In the genomic region with DNA sequence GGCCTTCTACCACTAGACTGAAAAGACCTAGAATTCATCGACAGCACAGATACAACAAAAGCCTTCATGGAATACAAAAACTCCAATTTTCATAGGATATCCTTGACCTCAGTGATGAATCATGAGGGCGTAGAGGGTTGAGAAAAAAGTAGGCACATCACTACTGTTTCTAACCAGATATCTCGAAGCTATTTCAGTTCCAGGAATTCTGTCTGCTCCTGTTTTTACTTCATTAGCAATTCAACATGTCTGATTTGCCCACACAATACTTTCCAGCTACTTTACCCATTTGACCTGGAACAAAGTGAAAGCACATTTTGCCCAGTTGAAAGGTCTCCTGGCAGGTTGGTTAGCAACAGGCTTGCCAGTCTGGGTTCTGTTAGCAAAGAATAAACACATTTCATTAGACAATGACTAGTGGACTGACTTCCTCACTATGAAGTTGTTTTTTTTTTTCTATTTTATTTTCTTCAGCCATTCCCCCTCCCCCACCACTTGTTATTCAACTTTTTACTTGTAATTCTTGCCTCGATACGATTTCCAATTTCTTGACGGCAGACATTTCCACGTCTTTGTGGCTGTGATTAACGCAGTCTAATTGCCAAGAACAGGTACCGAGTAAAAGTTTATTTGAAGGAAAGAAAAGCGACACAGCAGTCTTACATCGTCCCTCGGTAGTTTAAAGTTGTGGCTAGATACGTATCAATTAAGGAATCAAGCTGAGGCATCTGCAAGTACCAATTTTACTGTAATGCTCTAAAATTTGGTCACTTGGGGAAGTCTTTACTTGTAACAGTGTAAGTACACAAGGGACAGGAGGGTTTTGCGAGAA, we compare ENCODE assay signal across 8 cellular contexts. TPM values are rescaled to one million over a fixed set of nuclear protein-coding genes. Genes with fewer than 3 reads are reported as not detected.
DNase-seq lines count a peak whose midpoint lies in the region; ATAC-seq and TF ChIP-seq lines count a peak whose summit lies in the region.

No MANE protein-coding gene starts in this region.

- peaks cover 41% of the 10 kb centered on the region for H3K4me1 ChIP-seq in DOHH2 (ENCODE audit: control insufficient read depth, low read length)
- peaks cover 28% of the 10 kb centered on the region for H3K4me1 ChIP-seq in Loucy (ENCODE audit: insufficient read depth, low read length, poor library complexity, severe bottlenecking)
- H3K4me1 ChIP-seq in ascending aorta: peaks cover 0 to 14% of the 10 kb centered on the region in 2 donors
- H3K4me1 ChIP-seq in stomach smooth muscle (ENCODE audit: control insufficient read depth, insufficient read depth, low read length): peaks cover 3% of the 10 kb centered on the region

- H3K4me2 ChIP-seq in DOHH2 (ENCODE audit: low read length) (peak overlapping the region; percentile 87), Loucy (ENCODE audit: low read depth, low read length, poor library complexity, severe bottlenecking) (peak overlapping the region; percentile 83)

- H3K9ac ChIP-seq in Loucy (ENCODE audit: low read depth, low read length, poor library complexity, severe bottlenecking) (peak overlapping the region; percentile 76), stomach smooth muscle (ENCODE audit: low read length in 2 of 2) (peak overlapping the region; percentile 83 to 90)

- H3K9me3 ChIP-seq in DOHH2 (ENCODE audit: control insufficient read depth, insufficient read depth, low read length): no peaks in the 10 kb centered on the region
- H3K9me3 ChIP-seq in Loucy (ENCODE audit: insufficient read depth, low read depth, low read length): no peaks in the 10 kb centered on the region
- H3K9me3 ChIP-seq in ascending aorta: no peaks in the 10 kb centered on the region
- no peaks in the 10 kb centered on the region for H3K9me3 ChIP-seq in stomach smooth muscle (ENCODE audit: control insufficient read depth in 2 of 2, low read length in 2 of 2)

- H4K20me1 ChIP-seq in DOHH2 (ENCODE audit: control insufficient read depth, insufficient read depth, low read depth, low read length) (peaks cover 21% of the 10 kb centered on the region), Loucy (ENCODE audit: insufficient read depth, low read length, poor library complexity, severe bottlenecking) (peaks cover 21% of the 10 kb centered on the region)

- H3K79me2 ChIP-seq in DOHH2 (ENCODE audit: control insufficient read depth, low read length) (peaks cover 16% of the 10 kb centered on the region), Loucy (ENCODE audit: insufficient read depth, low read length) (peaks cover 27% of the 10 kb centered on the region)

- H3K27ac ChIP-seq in DOHH2 (ENCODE audit: low read depth, low read length): peak overlapping the region; percentile 67
- H3K27ac ChIP-seq in ascending aorta: peak overlapping the region; percentile 97 to 98
- peak overlapping the region; percentile 96 for H3K27ac ChIP-seq in stomach smooth muscle (ENCODE audit: low read length)

- H3K9me2 ChIP-seq in DOHH2 (replicated peaks; ENCODE audit: control insufficient read depth, low read length): no peaks in the 10 kb centered on the region
- H3K9me2 ChIP-seq in Loucy (replicated peaks; ENCODE audit: low read depth, low read length): no peaks in the 10 kb centered on the region

- intact Hi-C loops in ascending aorta (cut with DNase I): loop anchor here (5.0 to 10.0 kb wide), 8 partner anchors 165 to 1542 kb away; a partner anchor contains a TSS

- H2AFZ ChIP-seq in Loucy (ENCODE audit: low read length): peak overlapping the region; percentile 95

- TF ChIP-seq CTCF in DOHH2 (IDR thresholded peaks at IDR 0.05; ENCODE audit: low read depth, low read length, poor library complexity, severe bottlenecking) (no peak), Loucy (conservative IDR thresholded peaks at IDR 0.05; ENCODE audit: low read length) (no peak), ascending aorta (IDR thresholded peaks at IDR 0.05) (no peak), kidney epithelial cell (IDR thresholded peaks at IDR 0.05; ENCODE audit: insufficient read depth, low read length, poor library complexity, severe bottlenecking) (no peak)

- peak overlapping the region; percentile 84 for H3K4me3 ChIP-seq in DOHH2 (ENCODE audit: low read length)
- H3K4me3 ChIP-seq in Loucy (ENCODE audit: low read length, poor library complexity, severe bottlenecking): peak overlapping the region; percentile 96
- peak overlapping the region; percentile 83 to 98 for H3K4me3 ChIP-seq in ascending aorta
- H3K4me3 ChIP-seq in kidney epithelial cell (ENCODE audit: low read depth, low read length): peak overlapping the region; percentile 95
- H3K4me3 ChIP-seq in stomach smooth muscle (ENCODE audit: low read length in 2 of 2): peak overlapping the region; percentile 88 to 93

- ATAC-seq in GM18909 (IDR thresholded peaks at IDR 0.05; ENCODE audit: poor library complexity, unreplicated experiment) (no peak), GM18867 (IDR thresholded peaks at IDR 0.05; ENCODE audit: unreplicated experiment) (no peak), HG02798 (IDR thresholded peaks at IDR 0.05; ENCODE audit: poor library complexity, unreplicated experiment) (no peak)

- H3K36me3 ChIP-seq in DOHH2 (ENCODE audit: control insufficient read depth, low read length) (no peaks in the 10 kb centered on the region), Loucy (ENCODE audit: insufficient read depth, low read length) (no peaks in the 10 kb centered on the region), ascending aorta (no peaks in the 10 kb centered on the region), kidney epithelial cell (ENCODE audit: control insufficient read depth, insufficient read depth, low read length) (no peaks in the 10 kb centered on the region), stomach smooth muscle (ENCODE audit: control insufficient read depth in 2 of 2, insufficient read depth in 2 of 2, low read length in 2 of 2) (no peaks in the 10 kb centered on the region)

- DNase-seq in ascending aorta (ENCODE audit: low spot score in 2 of 2): no peak
- no peak for DNase-seq in kidney epithelial cell (ENCODE audit: low read depth)

- H3K27me3 ChIP-seq in DOHH2 (ENCODE audit: control insufficient read depth, low read length) (peaks cover 42% of the 10 kb centered on the region), Loucy (ENCODE audit: insufficient read depth, low read length, poor library complexity, severe bottlenecking) (no peaks in the 10 kb centered on the region), ascending aorta (no peaks in the 10 kb centered on the region), kidney epithelial cell (ENCODE audit: control insufficient read depth, insufficient read depth, low read length) (no peaks in the 10 kb centered on the region), stomach smooth muscle (ENCODE audit: control insufficient read depth in 1 of 2, insufficient read depth in 2 of 2, low read length in 2 of 2) (no peaks in the 10 kb centered on the region)

- peaks cover 18% of the 10 kb centered on the region for H3F3A ChIP-seq in DOHH2 (ENCODE audit: control insufficient read depth, insufficient read depth)
- no peaks in the 10 kb centered on the region for H3F3A ChIP-seq in Loucy (ENCODE audit: low read depth)

RNA-seq across cellular contexts. Expression of a gene that starts 4.0 kb away (rescaled TPM):
- total RNA-seq in ascending aorta: 7.1 TPM
- 7.9 and 8.7 TPM in 2 replicates for total RNA-seq in kidney epithelial cell
